15 cellular contexts compared by ENCODE assay signal in the genomic region with DNA sequence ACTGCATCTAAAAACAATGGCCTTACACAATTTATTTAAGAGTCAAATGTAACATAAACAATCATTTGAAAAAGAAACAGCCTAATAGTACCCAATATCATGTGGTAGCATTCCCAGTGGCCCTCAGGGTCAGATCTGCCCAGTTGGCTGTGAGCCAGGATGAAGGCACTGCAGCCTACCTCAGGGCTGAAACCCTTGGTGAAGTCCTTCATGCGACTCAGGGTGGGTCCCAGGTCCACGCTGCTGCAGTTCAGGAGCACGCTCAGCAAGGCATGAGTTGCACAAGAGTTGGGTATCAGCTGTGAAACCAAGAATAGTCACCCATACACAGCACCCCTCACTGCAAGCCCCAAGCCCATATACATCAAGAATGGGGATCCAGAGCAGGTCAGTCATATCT. TPM values are rescaled to one million over a fixed set of nuclear protein-coding genes. Genes with fewer than 3 reads are reported as not detected.
DNase-seq lines count a peak whose midpoint lies in the region; ATAC-seq and TF ChIP-seq lines count a peak whose summit lies in the region.
"Had no signal": no experiment of that assay in that cellular context is flagged by ENCODE, and none has a peak within 500 bp of the region (broad histone marks: within the 10 kb centered on the region; RNA-seq: fewer than 3 reads in every experiment).

No MANE protein-coding gene starts in this region.

- H2BK120ac ChIP-seq in H9 (ENCODE audit: low read depth, low read length, poor library complexity, severe bottlenecking), result no peak overlapping the region

- H3K9me3 ChIP-seq in BLaER1 treated with 17β-estradiol and CSF1 and Interleukin-3, amounts not matched to agents 10 nM and 100 nM (replicated peaks in 1 of 11), result no peaks in the 10 kb centered on the region
- no peaks in the 10 kb centered on the region for H3K9me3 ChIP-seq in H9 (ENCODE audit: control insufficient read depth, low read depth, low read length)
- no peaks in the 10 kb centered on the region for H3K9me3 ChIP-seq in naive thymus-derived CD4-positive, alpha-beta T cell (ENCODE audit: control insufficient read depth in 2 of 3, low read length in 3 of 3)

- H3T11ph ChIP-seq in H9 (ENCODE audit: low read length), result no peak overlapping the region

- ATAC-seq in activated naive CD8-positive, alpha-beta T cell treated with anti-CD3 and anti-CD28 coated beads, Interleukin-2, amount 50 U/mL, for 24 hours, result no peak
- no peak for ATAC-seq in naive thymus-derived CD4-positive, alpha-beta T cell
- ATAC-seq in HG03457 (IDR thresholded peaks at IDR 0.05; ENCODE audit: unreplicated experiment), result no peak

- no peak overlapping the region for H2BK12ac ChIP-seq in H9 (ENCODE audit: insufficient read length, low read depth, low read length)

- H2BK20ac ChIP-seq in H9 (ENCODE audit: low read depth, low read length, poor library complexity, severe bottlenecking), result no peak overlapping the region

- no peak overlapping the region for H2AK5ac ChIP-seq in H9 (ENCODE audit: insufficient read length, low read length)

- H3K4me3 ChIP-seq in BLaER1 treated with 17β-estradiol and CSF1 and Interleukin-3, amounts not matched to agents 10 nM and 100 nM, result no peak overlapping the region; a peak in 1 of 20 replicates
- no peak overlapping the region for H3K4me3 ChIP-seq in naive thymus-derived CD4-positive, alpha-beta T cell (ENCODE audit: low read length)
- H3K4me3 ChIP-seq: lung had no signal

- no peak overlapping the region for H4K91ac ChIP-seq in H9 (ENCODE audit: insufficient read length, low read depth, low read length)

- peak overlapping the region; percentile 90 to 99 (median 97); a peak in 16 of 22 replicates for H3K4me2 ChIP-seq in BLaER1 treated with 17β-estradiol and CSF1 and Interleukin-3, amounts not matched to agents 10 nM and 100 nM
- no peak overlapping the region for H3K4me2 ChIP-seq in H9 (ENCODE audit: insufficient read depth, insufficient read length, low read length)

- peaks cover 4% of the 10 kb centered on the region for H3K79me1 ChIP-seq in H9 (ENCODE audit: insufficient read depth, low read depth, low read length, poor library complexity, severe bottlenecking)

- peaks cover 18 to 21% of the 10 kb centered on the region in 2 experiments for H3K4me1 Mint-ChIP-seq in H9
- H3K4me1 Mint-ChIP-seq in activated naive CD8-positive, alpha-beta T cell treated with anti-CD3 and anti-CD28 coated beads, Interleukin-2, amount 50 U/mL, for 24 hours, result peaks cover 30% of the 10 kb centered on the region
- peaks cover 27 to 42% (median 40%) of the 10 kb centered on the region in 7 donors for H3K4me1 Mint-ChIP-seq in naive thymus-derived CD4-positive, alpha-beta T cell

- H3K27ac Mint-ChIP-seq in H9, result no peak overlapping the region
- peak overlapping the region; percentile 89 for H3K27ac Mint-ChIP-seq in activated naive CD8-positive, alpha-beta T cell treated with anti-CD3 and anti-CD28 coated beads, Interleukin-2, amount 50 U/mL, for 24 hours
- peak overlapping the region in 7 of 9 donors; percentile 35 to 95 (median 88) for H3K27ac Mint-ChIP-seq in naive thymus-derived CD4-positive, alpha-beta T cell

- H4K5ac ChIP-seq in H9 (ENCODE audit: insufficient read length, low read depth, low read length), result no peak overlapping the region

- H3K18ac ChIP-seq in H9 (ENCODE audit: insufficient read length, low read depth, low read length), result no peak overlapping the region

- H2BK5ac ChIP-seq in H9 (ENCODE audit: insufficient read length, low read length), result no peak overlapping the region

- no peak overlapping the region for H3K14ac ChIP-seq in H9 (ENCODE audit: insufficient read depth, low read length)

- H3K27ac ChIP-seq in BLaER1 treated with 17β-estradiol and CSF1 and Interleukin-3, amounts not matched to agents 10 nM and 100 nM, result no peak overlapping the region
- no peak overlapping the region for H3K27ac ChIP-seq in H9 (ENCODE audit: insufficient read length, low read depth, low read length)
- no peak overlapping the region for H3K27ac ChIP-seq in naive thymus-derived CD4-positive, alpha-beta T cell (ENCODE audit: low read depth, low read length)
- H3K27ac ChIP-seq: C4-2B had no signal

- H3K27me3 ChIP-seq in BLaER1 treated with 17β-estradiol and CSF1 and Interleukin-3, amounts not matched to agents 10 nM and 100 nM, result no peaks in the 10 kb centered on the region
- H3K27me3 ChIP-seq in H9 (ENCODE audit: insufficient read depth, low read length), result no peaks in the 10 kb centered on the region
- H3K27me3 ChIP-seq in naive thymus-derived CD4-positive, alpha-beta T cell (ENCODE audit: control insufficient read depth in 2 of 2, insufficient read depth in 2 of 2, low read length in 2 of 2), result no peaks in the 10 kb centered on the region

- H3K23me2 ChIP-seq in H9 (ENCODE audit: insufficient read length, low read depth, low read length, poor library complexity, severe bottlenecking), result peaks cover 17% of the 10 kb centered on the region

- H4K20me1 ChIP-seq in BLaER1 treated with 17β-estradiol and CSF1 and Interleukin-3, amounts not matched to agents 10 nM and 100 nM, result peaks cover 0 to 73% (median 30%) of the 10 kb centered on the region in 11 experiments; a peak in 16 of 22 replicates
- no peaks in the 10 kb centered on the region for H4K20me1 ChIP-seq in H9 (ENCODE audit: control insufficient read depth, insufficient read depth, insufficient read length)

- peaks cover 3% of the 10 kb centered on the region; the same call in 1 of the 2 replicates for H3K79me2 ChIP-seq in H9 (ENCODE audit: insufficient read depth, low read length)

- TF ChIP-seq CTCF in H9 (conservative IDR thresholded peaks at IDR 0.05), result no peak

- H3K36me3 ChIP-seq in BLaER1 treated with 17β-estradiol and CSF1 and Interleukin-3, amounts not matched to agents 10 nM and 100 nM, result peaks cover 56 to 62% (median 59%) of the 10 kb centered on the region in 11 experiments
- peaks cover 0 to 57% (median 18%) of the 10 kb centered on the region in 3 experiments for H3K36me3 ChIP-seq in naive thymus-derived CD4-positive, alpha-beta T cell (ENCODE audit: control insufficient read depth in 2 of 3, insufficient read depth in 3 of 3, low read length in 3 of 3)

- no peak overlapping the region for H4K8ac ChIP-seq in H9 (replicated peaks; ENCODE audit: insufficient read length, low read depth, low read length)

- intact Hi-C loops in naive thymus-derived CD4-positive, alpha-beta T cell (cut with micrococcal nuclease), result no loop called here

- H3K56ac ChIP-seq in H9 (ENCODE audit: insufficient read length, low read depth, low read length), result no peak overlapping the region

- H2BK15ac ChIP-seq in H9 (ENCODE audit: low read depth, low read length), result no peak overlapping the region

- peak overlapping the region; percentile 88 to 92; a peak in 3 of 5 replicates for H3K4me3 Mint-ChIP-seq in H9
- H3K4me3 Mint-ChIP-seq in activated naive CD8-positive, alpha-beta T cell treated with anti-CD3 and anti-CD28 coated beads, Interleukin-2, amount 50 U/mL, for 24 hours, result no peak overlapping the region
- H3K4me3 Mint-ChIP-seq in naive thymus-derived CD4-positive, alpha-beta T cell, result peak overlapping the region in 9 of 10 donors; percentile 12 to 97 (median 84)

- H3K9me3 Mint-ChIP-seq in H9, result no peaks in the 10 kb centered on the region; a peak in 1 of 5 replicates
- no peaks in the 10 kb centered on the region for H3K9me3 Mint-ChIP-seq in activated naive CD8-positive, alpha-beta T cell treated with anti-CD3 and anti-CD28 coated beads, Interleukin-2, amount 50 U/mL, for 24 hours
- no peaks in the 10 kb centered on the region for H3K9me3 Mint-ChIP-seq in naive thymus-derived CD4-positive, alpha-beta T cell

- H3K9ac ChIP-seq in BLaER1 treated with 17β-estradiol and CSF1 and Interleukin-3, amounts not matched to agents 10 nM and 100 nM, result peak overlapping the region in 8 of 11 experiments; percentile 91 to 98 (median 95); a peak in 13 of 22 replicates
- no peak overlapping the region for H3K9ac ChIP-seq in H9 (ENCODE audit: extremely low read depth, insufficient read length, low read length)

- WGBS in H9 (ENCODE audit: extremely low coverage, insufficient read length, low lambda C conversion rate), result no CpG with 5 or more reads among the region's 3 CpGs

- H3K27me3 Mint-ChIP-seq in H9 (ENCODE audit: low read depth), result no peaks in the 10 kb centered on the region
- H3K27me3 Mint-ChIP-seq in activated naive CD8-positive, alpha-beta T cell treated with anti-CD3 and anti-CD28 coated beads, Interleukin-2, amount 50 U/mL, for 24 hours, result no peaks in the 10 kb centered on the region
- peaks cover 0 to 1% (median 0%) of the 10 kb centered on the region in 5 donors for H3K27me3 Mint-ChIP-seq in naive thymus-derived CD4-positive, alpha-beta T cell

- CTCF ChIA-PET in naive thymus-derived CD4-positive, alpha-beta T cell (lab: Charles Lee), result interaction anchor here (0.6 kb wide), 1 partner anchor 802 kb away, joined by 3 read pairs; no protein-coding TSS in a partner anchor

- peaks cover 28 to 57% (median 54%) of the 10 kb centered on the region in 3 experiments for H3K36me3 Mint-ChIP-seq in H9 (ENCODE audit: insufficient read depth in 1 of 3, low read depth in 3 of 3)
- peaks cover 22% of the 10 kb centered on the region for H3K36me3 Mint-ChIP-seq in activated naive CD8-positive, alpha-beta T cell treated with anti-CD3 and anti-CD28 coated beads, Interleukin-2, amount 50 U/mL, for 24 hours (ENCODE audit: low read depth)
- peaks cover 0 to 29% (median 11%) of the 10 kb centered on the region in 5 donors for H3K36me3 Mint-ChIP-seq in naive thymus-derived CD4-positive, alpha-beta T cell

- POLR2A ChIA-PET in naive thymus-derived CD4-positive, alpha-beta T cell (lab: Charles Lee), result no interaction called here

- H3K4ac ChIP-seq in H9 (ENCODE audit: low read depth, low read length), result no peak overlapping the region

- H3K4me1 ChIP-seq in BLaER1 treated with 17β-estradiol and CSF1 and Interleukin-3, amounts not matched to agents 10 nM and 100 nM, result peaks cover 33 to 50% (median 38%) of the 10 kb centered on the region in 10 experiments
- no peaks in the 10 kb centered on the region for H3K4me1 ChIP-seq in H9 (ENCODE audit: insufficient read depth, low read length)
- H3K4me1 ChIP-seq in naive thymus-derived CD4-positive, alpha-beta T cell (ENCODE audit: control insufficient read depth in 2 of 2, insufficient read depth in 2 of 2, low read length in 2 of 2), result peaks cover 27 to 35% of the 10 kb centered on the region in 2 donors

- no peak for DNase-seq in H9
- no peak for DNase-seq in activated naive CD8-positive, alpha-beta T cell treated with anti-CD3 and anti-CD28 coated beads, Interleukin-2, amount 50 U/mL, for 24 hours
- DNase-seq in naive thymus-derived CD4-positive, alpha-beta T cell, result no peak
- no peak for DNase-seq in COR-L47 (lab: John Stamatoyannopoulos, UW)
- no peak for DNase-seq in SIG-M5 treated with dmso at 0.1 percent for 504 hours (lab: John Stamatoyannopoulos, UW; ENCODE audit: unreplicated experiment)
- no peak for DNase-seq in DMS153 (lab: John Stamatoyannopoulos, UW)
- DNase-seq: activated CD4-positive, alpha-beta T cell treated with anti-CD3 and anti-CD28 coated beads, Interleukin-2, amount 50 U/mL, for 1 hour; effector CD8-positive, alpha-beta T cell; NCI-H2171 treated with DMSO at 0.1 percent for 48 hours; stimulated activated CD4-positive, alpha-beta T cell treated with anti-CD3 and anti-CD28 coated beads, Interleukin-2, amount 100 ng/mL, for 48 hours had no signal

- no peak overlapping the region for H2AFZ ChIP-seq in H9 (ENCODE audit: low read length)

- H3K23ac ChIP-seq in H9 (ENCODE audit: insufficient read length, low read depth, low read length), result no peak overlapping the region

RNA-seq across cellular contexts. Expression of a gene that starts 2.0 kb away (rescaled TPM):
- 79.6 and 84.1 TPM in 2 replicates for total RNA-seq in H9 (2021)
- total RNA-seq in naive thymus-derived CD4-positive, alpha-beta T cell, result 100 to 1,000 TPM in 2 of 5 experiments, 10 to 100 TPM in 3; 86.7 to 116 (median 92.5) TPM
- 10 to 100 TPM; 13.6 to 26.6 TPM for polyA plus RNA-seq in naive thymus-derived CD4-positive, alpha-beta T cell

RNA-seq across cellular contexts. Expression of a gene that starts 2.7 kb away (rescaled TPM):
- total RNA-seq in H9 (2021), result 9.4 and 9.9 TPM in 2 replicates
- total RNA-seq in naive thymus-derived CD4-positive, alpha-beta T cell, result 10 to 100 TPM; 13.7 to 18.7 (median 15.5) TPM
- polyA plus RNA-seq in naive thymus-derived CD4-positive, alpha-beta T cell, result 1 to 10 TPM; 7.6 to 8.9 TPM

RNA-seq across cellular contexts. Expression of a gene that starts 37.1 kb away (rescaled TPM):
- total RNA-seq in H9 (2021), result 1.7 and 2.4 TPM in 2 replicates
- under 1 TPM in 2 of 5 experiments, not detected in 3; 0.10 to 0.24 TPM for total RNA-seq in naive thymus-derived CD4-positive, alpha-beta T cell
- polyA plus RNA-seq in naive thymus-derived CD4-positive, alpha-beta T cell, result not detected
- total RNA-seq: LHCN-M2 had no signal

RNA-seq across cellular contexts. Expression of a gene that starts 46.1 kb away (rescaled TPM):
- total RNA-seq in H9 (2021), result 5.6 and 7.7 TPM in 2 replicates
- 1 to 10 TPM; 2.2 to 8.4 (median 6.5) TPM for total RNA-seq in naive thymus-derived CD4-positive, alpha-beta T cell
- 1 to 10 TPM in 1 of 2 donors, under 1 TPM in 1; 0.73 to 1.5 TPM for polyA plus RNA-seq in naive thymus-derived CD4-positive, alpha-beta T cell

RNA-seq across cellular contexts. Expression of a gene that starts 47.6 kb away (rescaled TPM):
- 99.0 and 104 TPM in 2 replicates for total RNA-seq in H9 (2021)
- 100 to 1,000 TPM in 4 of 5 experiments, 10 to 100 TPM in 1; 86.8 to 210 (median 162) TPM for total RNA-seq in naive thymus-derived CD4-positive, alpha-beta T cell
- polyA plus RNA-seq in naive thymus-derived CD4-positive, alpha-beta T cell, result 10 to 100 TPM; 21.4 to 35.0 TPM

Comparison
In these comparisons a context has a peak if more than half of its experiments do, and no peak if none do; other contexts are left out.
1. H3K27ac Mint-ChIP-seq: peak in activated naive CD8-positive, alpha-beta T cell treated with anti-CD3 and anti-CD28 coated beads, Interleukin-2, amount 50 U/mL, for 24 hours (single experiment) and naive thymus-derived CD4-positive, alpha-beta T cell (7 of 9); none in H9 (0 of 3).